Comparison of ENCODE assay signal across 7 cellular contexts in the genomic region with DNA sequence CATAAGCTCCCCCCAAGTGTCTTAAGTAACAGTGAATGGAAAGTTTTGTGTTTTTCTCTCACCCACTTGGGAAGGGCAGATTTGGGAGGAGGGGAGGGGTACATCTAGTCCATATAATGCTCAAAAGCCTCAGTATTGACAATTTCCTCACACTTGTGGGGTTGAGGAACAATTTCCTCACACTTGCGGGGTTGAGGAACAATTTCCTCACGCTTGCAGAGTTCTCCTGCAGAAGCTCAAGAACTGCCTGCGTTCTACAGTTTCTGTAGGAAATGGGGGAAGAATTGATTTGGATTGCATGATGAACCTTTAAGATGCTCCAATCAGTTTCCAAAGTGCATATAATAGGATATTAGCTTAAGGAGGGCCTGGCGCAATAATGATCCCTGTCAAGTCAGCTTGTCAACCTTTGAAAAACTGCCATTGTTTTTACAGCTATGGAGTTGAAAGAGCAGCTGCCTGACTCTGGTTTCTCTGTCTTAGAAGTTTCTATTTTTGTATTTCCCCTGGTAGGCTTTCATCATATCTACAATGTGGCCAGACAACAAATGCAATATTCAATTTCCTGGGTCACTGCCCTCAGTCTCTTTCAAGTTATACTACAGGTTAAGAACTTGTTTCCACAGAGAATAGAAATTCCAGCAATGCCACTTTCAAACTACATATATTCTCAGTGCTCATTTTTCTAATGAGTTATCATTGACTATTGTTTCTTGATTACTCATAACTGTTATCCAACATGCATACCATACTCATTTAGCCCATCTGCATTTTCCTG.
DNase-seq lines count a peak whose midpoint lies in the region; ATAC-seq and TF ChIP-seq lines count a peak whose summit lies in the region.

No MANE protein-coding gene starts in this region.

- H3K4me3 ChIP-seq in mammary epithelial cell (replicated peaks in 1 of 3; ENCODE audit: insufficient read depth in 1 of 3, low read depth in 2 of 3, low read length in 3 of 3), result no peak overlapping the region

- no peaks in the 10 kb centered on the region for H3K27me3 ChIP-seq in CD4-positive, alpha-beta T cell (ENCODE audit: control insufficient read depth, insufficient read depth, low read length)
- no peaks in the 10 kb centered on the region for H3K27me3 ChIP-seq in mammary epithelial cell (ENCODE audit: insufficient read depth, low read length)

- no peaks in the 10 kb centered on the region for H3K79me2 ChIP-seq in mammary epithelial cell (ENCODE audit: insufficient read depth, low read length)

- H3K27ac ChIP-seq in CD4-positive, alpha-beta T cell (ENCODE audit: low read depth, low read length), result no peak overlapping the region
- H3K27ac ChIP-seq in mammary epithelial cell (ENCODE audit: insufficient read depth, low read depth, low read length), result no peak overlapping the region

- H3K36me3 Mint-ChIP-seq in T-helper 1 cell treated with Interleukin-12 subunit alpha and Interleukin-12 subunit beta and Interleukin-4 antibody, amounts not matched to agents 30 μg/mL and 1 μg/mL, for 36 hours (ENCODE audit: low read depth), result no peaks in the 10 kb centered on the region
- H3K36me3 Mint-ChIP-seq in CD4-positive, alpha-beta T cell (ENCODE audit: low read depth), result no peaks in the 10 kb centered on the region
- peaks cover 2% of the 10 kb centered on the region for H3K36me3 Mint-ChIP-seq in effector memory CD8-positive, alpha-beta T cell (ENCODE audit: insufficient read depth)

- H3K27ac Mint-ChIP-seq in T-helper 1 cell treated with Interleukin-12 subunit alpha and Interleukin-12 subunit beta and Interleukin-4 antibody, amounts not matched to agents 30 μg/mL and 1 μg/mL, for 36 hours, result peak overlapping the region; percentile 26
- H3K27ac Mint-ChIP-seq in CD4-positive, alpha-beta T cell, result no peak overlapping the region
- H3K27ac Mint-ChIP-seq in effector memory CD8-positive, alpha-beta T cell, result no peak overlapping the region

- H3K9me3 Mint-ChIP-seq in T-helper 1 cell treated with Interleukin-12 subunit alpha and Interleukin-12 subunit beta and Interleukin-4 antibody, amounts not matched to agents 30 μg/mL and 1 μg/mL, for 36 hours, result no peaks in the 10 kb centered on the region
- no peaks in the 10 kb centered on the region for H3K9me3 Mint-ChIP-seq in CD4-positive, alpha-beta T cell
- no peaks in the 10 kb centered on the region for H3K9me3 Mint-ChIP-seq in effector memory CD8-positive, alpha-beta T cell

- POLR2A ChIA-PET in CD4-positive, alpha-beta T cell (lab: Charles Lee), result interaction anchor here (0.6 kb wide), 3 partner anchors 469 to 1355 kb away, joined by 3 read pairs; no protein-coding TSS in a partner anchor

- no peak overlapping the region for H3K4me2 ChIP-seq in mammary epithelial cell (ENCODE audit: insufficient read depth, low read depth, low read length)

- no peak for TF ChIP-seq CTCF in CD4-positive, alpha-beta T cell (IDR thresholded peaks at IDR 0.05)
- no peak for TF ChIP-seq CTCF in mammary epithelial cell (conservative IDR thresholded peaks at IDR 0.05 in 1 of 2, IDR thresholded peaks at IDR 0.05 in 1 of 2; ENCODE audit: extremely low read depth in 1 of 2, insufficient read depth in 1 of 2, low read depth in 1 of 2, low read length in 2 of 2)

- WGBS in mammary epithelial cell (ENCODE audit: low coverage, missing lambda C conversion rate), result 99% methylated on average over 4 of the region's 4 CpGs

- intact Hi-C loops in CD4-positive, alpha-beta T cell (cut with DNase I, micrococcal nuclease), result no loop called here
- intact Hi-C loops in mammary epithelial cell (cut with micrococcal nuclease), result no loop called here

- BruUV-seq in mammary epithelial cell (replicated peaks; lab: Mats Ljungman, UMichigan), result no TSS peak

- H3K27me3 Mint-ChIP-seq in T-helper 1 cell treated with Interleukin-12 subunit alpha and Interleukin-12 subunit beta and Interleukin-4 antibody, amounts not matched to agents 30 μg/mL and 1 μg/mL, for 36 hours (ENCODE audit: low read depth), result no peaks in the 10 kb centered on the region
- no peaks in the 10 kb centered on the region for H3K27me3 Mint-ChIP-seq in CD4-positive, alpha-beta T cell
- no peaks in the 10 kb centered on the region for H3K27me3 Mint-ChIP-seq in effector memory CD8-positive, alpha-beta T cell

- H3K36me3 ChIP-seq in mammary epithelial cell (ENCODE audit: insufficient read depth, low read length), result peaks cover 5% of the 10 kb centered on the region

- DNase-seq in putamen (ENCODE audit: low spot score), result peak; percentile 13
- DNase-seq in CD4-positive, alpha-beta T cell, result no peak
- DNase-seq in effector memory CD8-positive, alpha-beta T cell, result no peak
- no peak for DNase-seq in mammary epithelial cell

- dilution Hi-C loops in mammary epithelial cell (cut with HindIII; ENCODE audit: low sequenced_read_pairs), result no loop called here

- no peak overlapping the region for H3K4me3 Mint-ChIP-seq in T-helper 1 cell treated with Interleukin-12 subunit alpha and Interleukin-12 subunit beta and Interleukin-4 antibody, amounts not matched to agents 30 μg/mL and 1 μg/mL, for 36 hours
- H3K4me3 Mint-ChIP-seq in CD4-positive, alpha-beta T cell, result no peak overlapping the region
- H3K4me3 Mint-ChIP-seq in effector memory CD8-positive, alpha-beta T cell, result no peak overlapping the region

- H3K9me3 ChIP-seq in CD4-positive, alpha-beta T cell (ENCODE audit: control insufficient read depth, low read length), result no peaks in the 10 kb centered on the region
- H3K9me3 ChIP-seq in mammary epithelial cell (replicated peaks; ENCODE audit: insufficient read depth, low read length), result no peaks in the 10 kb centered on the region

- H3K4me1 Mint-ChIP-seq in T-helper 1 cell treated with Interleukin-12 subunit alpha and Interleukin-12 subunit beta and Interleukin-4 antibody, amounts not matched to agents 30 μg/mL and 1 μg/mL, for 36 hours (ENCODE audit: low read depth), result peaks cover 11% of the 10 kb centered on the region
- H3K4me1 Mint-ChIP-seq in CD4-positive, alpha-beta T cell (ENCODE audit: low read depth), result peaks cover 26% of the 10 kb centered on the region
- peaks cover 0 to 3% of the 10 kb centered on the region in 2 donors for H3K4me1 Mint-ChIP-seq in effector memory CD8-positive, alpha-beta T cell (ENCODE audit: low read depth in 2 of 2)

- H3K4me1 ChIP-seq in mammary epithelial cell (ENCODE audit: insufficient read depth, low read length), result no peaks in the 10 kb centered on the region

- no peak overlapping the region for H3K9ac ChIP-seq in mammary epithelial cell (ENCODE audit: insufficient read depth, low read length)

- ATAC-seq in GM19351 (IDR thresholded peaks at IDR 0.05; ENCODE audit: unreplicated experiment) (peak; percentile 81), HG03060 (IDR thresholded peaks at IDR 0.05; ENCODE audit: low read depth, unreplicated experiment) (peak; percentile 57)
- no peak for ATAC-seq in CD4-positive, alpha-beta T cell (ENCODE audit: poor library complexity)
- no peak for ATAC-seq in effector memory CD8-positive, alpha-beta T cell (replicated peaks)

- H2AFZ ChIP-seq in mammary epithelial cell (ENCODE audit: low read depth, low read length), result no peak overlapping the region

- in situ Hi-C loops in mammary epithelial cell (cut with MboI; ENCODE audit: low sequenced_read_pairs in 2 of 2), result no loop called here

- H4K20me1 ChIP-seq in mammary epithelial cell (ENCODE audit: insufficient read depth, low read length), result no peaks in the 10 kb centered on the region

- CTCF ChIA-PET in CD4-positive, alpha-beta T cell (lab: Charles Lee), result interaction anchor here (2.0 kb wide), 1 partner anchor 10 kb away, joined by 5 read pairs; no protein-coding TSS in a partner anchor
- CTCF ChIA-PET in mammary epithelial cell (lab: Charles Lee; ENCODE audit: low non-redundant PET), result no interaction called here

Comparison
In these comparisons a context has a peak if more than half of its experiments do, and no peak if none do; other contexts are left out.
1. ATAC-seq: peak in GM19351 (single experiment) and HG03060 (single experiment); none in CD4-positive, alpha-beta T cell (single experiment) and effector memory CD8-positive, alpha-beta T cell (single experiment).